Comparison of ENCODE assay signal across 23 cellular contexts in the genomic region with DNA sequence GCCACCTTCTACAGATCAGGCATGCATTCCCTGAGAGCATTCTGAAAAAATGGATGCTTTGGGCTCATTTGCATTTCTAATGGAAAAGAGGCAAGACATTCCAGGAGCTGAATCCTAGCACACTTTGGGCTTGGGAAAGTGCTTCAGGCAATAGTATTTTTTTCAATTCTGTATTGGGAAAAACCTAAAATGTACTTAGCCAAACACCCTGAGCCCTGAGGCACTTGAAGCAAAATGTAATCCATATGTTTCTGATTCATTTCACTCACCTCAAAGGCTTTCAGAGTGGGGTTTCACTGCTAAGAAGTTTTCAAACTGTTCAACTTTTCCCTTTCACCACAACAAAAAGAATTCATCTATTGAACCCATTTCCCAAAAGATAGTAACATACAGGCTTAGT.
"Had no signal": no experiment of that assay in that cellular context is flagged by ENCODE, and none has a peak within 500 bp of the region (broad histone marks: within the 10 kb centered on the region; RNA-seq: fewer than 3 reads in every experiment).

No MANE protein-coding gene starts in this region.

- DNase-seq: hypothalamus; islet precursor cell; left ventricle myocardium inferior; midbrain; mucosa of descending colon; naive thymus-derived CD4-positive, alpha-beta T cell; ovary; retina; right cardiac atrium; sigmoid colon; small intestine; stimulated activated CD4-positive, alpha-beta T cell treated with anti-CD3 and anti-CD28 coated beads, Interleukin-1b, Interleukin-23, amount 100 ng/mL, for 48 hours; stimulated activated CD4-positive, alpha-beta T cell treated with anti-CD3 and anti-CD28 coated beads, Interleukin-2, amount 100 ng/mL, for 48 hours; stimulated activated CD4-positive, alpha-beta T cell treated with anti-CD3 and anti-CD28 coated beads, Interleukin-4, amount 100 ng/mL, for 4 hours; stimulated activated CD8-positive, alpha-beta memory T cell treated with anti-CD3 and anti-CD28 coated beads, Interleukin-4, amount 100 ng/mL, for 48 hours; stimulated activated naive CD4-positive, alpha-beta T cell treated with Interleukin-2 at 50 U/mL for 16 hours; stimulated activated naive CD8-positive, alpha-beta T cell treated with anti-CD3 and anti-CD28 coated beads, Interleukin-15, amount 100 ng/mL, for 72 hours; substantia nigra; uterus had no signal

- H3K4me3 ChIP-seq: left ventricle myocardium inferior, lung, mucosa of descending colon, ovary, sigmoid colon, tibial nerve, uterus had no signal

- H3K9me3 ChIP-seq: mucosa of descending colon, ovary, sigmoid colon, uterus had no signal

- H3K4me1 ChIP-seq: left ventricle myocardium inferior, sigmoid colon, tibial nerve, uterus had no signal

- H3K27me3 ChIP-seq: ovary, sigmoid colon, tibial nerve, uterus had no signal

- H3K27ac ChIP-seq: left ventricle myocardium inferior, ovary, sigmoid colon, tibial nerve, uterus had no signal

- ATAC-seq: mucosa of descending colon; naive thymus-derived CD4-positive, alpha-beta T cell; natural killer cell treated with Interleukin-12 subunit alpha and Interleukin-12 subunit beta and Interleukin-15 and Interleukin-18, amount 100 ng/mL, for 72 hours; right cardiac atrium; stimulated activated memory B cell treated with anti-CD40 and anti-IgM and Interleukin-4, amounts not matched to agents 10 μg/mL and 1 μg/mL and 100 μg/mL, for 72 hours; stimulated activated naive CD8-positive, alpha-beta T cell treated with anti-CD3 and anti-CD28 coated beads, Interleukin-15, amount 100 ng/mL, for 72 hours had no signal

- H3K36me3 ChIP-seq: left ventricle myocardium inferior, ovary, sigmoid colon, tibial nerve, uterus had no signal
